1 cellular context compared by ENCODE assay signal in the genomic region with DNA sequence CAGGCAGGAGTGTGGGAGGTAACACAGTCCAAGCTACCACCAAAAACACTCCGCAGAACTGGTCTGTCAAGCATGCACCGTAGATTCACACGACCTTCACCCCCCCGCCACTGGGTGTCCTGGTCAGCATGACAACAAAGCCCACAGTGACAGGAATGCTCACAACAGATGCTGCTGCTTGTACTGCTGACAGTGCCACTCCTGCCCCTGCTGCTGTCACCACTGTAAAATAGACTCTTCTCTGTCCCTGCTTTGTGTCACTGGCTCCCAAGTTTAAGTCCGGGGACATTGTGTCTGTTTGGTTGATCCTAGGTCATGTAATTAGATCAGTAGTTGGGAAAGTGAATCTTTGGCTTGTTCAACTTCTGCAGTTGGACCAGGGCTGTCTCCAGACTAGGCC.
TF ChIP-seq lines count a peak whose summit lies in the region.

No MANE protein-coding gene starts in this region.

TF ChIP-seq in A549, 52 proteins besides CTCF, POLR2A, EP300 and RAD21 (continued from another document):
- TF ChIP-seq HEYL (CRISPR knock-in tag; IDR thresholded peaks at IDR 0.05) (no peak), JUN (IDR thresholded peaks at IDR 0.05) (no peak), HOXA7 (CRISPR knock-in tag; IDR thresholded peaks at IDR 0.05) (no peak), NPAS2 (CRISPR knock-in tag; IDR thresholded peaks at IDR 0.05; ENCODE audit: borderline replicate concordance) (no peak), ZSCAN20 (CRISPR knock-in tag; IDR thresholded peaks at IDR 0.05) (no peak), ESRRA (IDR thresholded peaks at IDR 0.05; ENCODE audit: borderline replicate concordance, low read length) (no peak), CHD2 (IDR thresholded peaks at IDR 0.05; ENCODE audit: low read length, partially characterized antibody) (no peak), RCOR1 (IDR thresholded peaks at IDR 0.05; ENCODE audit: low read depth, low read length) (no peak)
- TF ChIP-seq, protein P1, sequence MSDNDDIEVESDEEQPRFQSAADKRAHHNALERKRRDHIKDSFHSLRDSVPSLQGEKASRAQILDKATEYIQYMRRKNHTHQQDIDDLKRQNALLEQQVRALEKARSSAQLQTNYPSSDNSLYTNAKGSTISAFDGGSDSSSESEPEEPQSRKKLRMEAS (IDR thresholded peaks at IDR 0.05): no peak
